10 cellular contexts compared by ENCODE assay signal in the genomic region with DNA sequence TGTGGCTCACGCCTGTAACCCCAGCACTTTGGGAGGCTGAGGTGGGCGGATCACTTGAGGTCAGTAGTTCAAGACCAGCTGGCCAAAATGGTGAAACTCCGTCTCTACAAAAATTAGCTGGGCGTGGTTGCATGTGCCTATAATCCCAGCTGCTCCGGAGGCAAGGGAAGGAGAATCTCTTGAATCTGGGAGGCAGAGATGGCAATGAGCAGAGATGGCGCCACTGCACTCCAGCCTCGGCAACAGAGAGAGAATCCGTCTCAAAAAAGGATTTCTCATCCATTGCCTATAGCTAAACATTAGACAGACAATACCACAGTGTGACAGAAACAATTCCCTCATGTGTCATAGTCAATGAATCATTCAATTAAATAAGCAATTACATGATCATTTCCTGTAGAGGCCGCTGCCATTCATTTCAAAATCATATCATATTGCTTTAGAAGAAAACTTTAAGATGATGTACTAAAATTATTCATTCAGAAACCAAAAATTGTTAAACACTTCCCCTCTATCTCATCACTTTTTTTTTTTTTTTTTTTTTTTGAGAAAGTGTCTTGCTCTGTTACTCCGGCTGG.
A peak's percentile ranks its signal among the peaks of the same experiment; 100 is the strongest.
DNase-seq lines count a peak whose midpoint lies in the region; ATAC-seq and TF ChIP-seq lines count a peak whose summit lies in the region.
"Had no signal": no experiment of that assay in that cellular context is flagged by ENCODE, and none has a peak within 500 bp of the region (broad histone marks: within the 10 kb centered on the region; RNA-seq: fewer than 3 reads in every experiment).

No MANE protein-coding gene starts in this region.

- no peaks in the 10 kb centered on the region for H3K9me2 ChIP-seq in PC-9 (ENCODE audit: insufficient read depth)

- no peaks in the 10 kb centered on the region for H3K36me3 Mint-ChIP-seq in MCF 10A (ENCODE audit: insufficient read depth, unreplicated experiment)

- no peak overlapping the region for H3K4me3 Mint-ChIP-seq in MCF 10A (ENCODE audit: unreplicated experiment)

- H3K36me3 ChIP-seq in breast epithelium (no peaks in the 10 kb centered on the region), PC-9 (ENCODE audit: low read depth) (peaks cover 4% of the 10 kb centered on the region)
- H3K36me3 ChIP-seq: thoracic aorta had no signal

- no TSS peak for BruUV-seq in MCF 10A (replicated peaks; lab: Mats Ljungman, UMichigan)
- BruUV-seq in PC-9 (replicated peaks; lab: Mats Ljungman, UMichigan): no TSS peak

- no peaks in the 10 kb centered on the region for H4K20me1 ChIP-seq in PC-9 (ENCODE audit: insufficient read depth)

- H3K4me3 ChIP-seq in breast epithelium (no peak overlapping the region), PC-9 (peak overlapping the region; percentile 35; the same call in 1 of the 2 replicates)
- H3K4me3 ChIP-seq: thoracic aorta had no signal

- peaks cover 54% of the 10 kb centered on the region for H3F3A ChIP-seq in PC-9 (ENCODE audit: insufficient read depth, low read depth)

- DNase-seq in MCF 10A (ENCODE audit: unreplicated experiment): peak; percentile 74
- DNase-seq in breast epithelium (ENCODE audit: low spot score in 2 of 2): no peak
- DNase-seq in PC-9: peak in 1 of 2 experiments; percentile 81
- DNase-seq in stromal cell of bone marrow (ENCODE audit: low read depth): peak; percentile 61
- no peak for DNase-seq in cortex of kidney (lab: John Stamatoyannopoulos, UW)
- DNase-seq in activated gamma-delta T cell (lab: John Stamatoyannopoulos, UW): no peak
- DNase-seq: kidney had no signal

- peak; percentile 92 for ATAC-seq in esophagus mucosa
- no peak for ATAC-seq in HG02642 (IDR thresholded peaks at IDR 0.05; ENCODE audit: poor library complexity, unreplicated experiment)

- H3K4me1 Mint-ChIP-seq in MCF 10A (ENCODE audit: insufficient read depth, unreplicated experiment): no peaks in the 10 kb centered on the region

- H3K27ac Mint-ChIP-seq in MCF 10A (ENCODE audit: low read depth, unreplicated experiment): no peak overlapping the region

- H3K4me2 ChIP-seq in PC-9: peak overlapping the region; percentile 80

- no peaks in the 10 kb centered on the region for H3K27me3 ChIP-seq in breast epithelium
- H3K27me3 ChIP-seq in PC-9 (ENCODE audit: insufficient read depth, low read depth): no peaks in the 10 kb centered on the region

- H3K9me3 ChIP-seq in breast epithelium: no peaks in the 10 kb centered on the region
- H3K9me3 ChIP-seq in PC-9 (ENCODE audit: insufficient read depth, low read depth): no peaks in the 10 kb centered on the region
- H3K9me3 ChIP-seq: thoracic aorta had no signal

- H3K27me3 Mint-ChIP-seq in MCF 10A (ENCODE audit: insufficient read depth, unreplicated experiment): no peaks in the 10 kb centered on the region

- H3K4me1 ChIP-seq in breast epithelium (no peaks in the 10 kb centered on the region), PC-9 (replicated peaks; ENCODE audit: insufficient read depth) (peaks cover 64% of the 10 kb centered on the region)

- no peak for TF ChIP-seq POLR2A in breast epithelium (IDR thresholded peaks at IDR 0.05)

- peak; percentile 19 for TF ChIP-seq CTCF in MCF 10A (IDR thresholded peaks at IDR 0.05; ENCODE audit: unreplicated experiment)
- TF ChIP-seq CTCF in breast epithelium (IDR thresholded peaks at IDR 0.05): no peak
- TF ChIP-seq CTCF in PC-9 (conservative IDR thresholded peaks at IDR 0.05): peak; percentile 44; the same call in 1 of the 2 replicates

- CTCF ChIA-PET in MCF 10A (lab: Yijun Ruan, JAX) (interaction anchor here (0.6 to 1.5 kb wide), 7 partner anchors 11 to 523 kb away, joined by 3 to 7 read pairs (median 4); no protein-coding TSS in a partner anchor), PC-9 (lab: Charles Lee) (interaction anchor here (0.7 to 0.9 kb wide), 4 partner anchors 29 to 213 kb away, joined by 3 to 10 read pairs (median 5); no protein-coding TSS in a partner anchor)

- no peaks in the 10 kb centered on the region for H3K9me3 Mint-ChIP-seq in MCF 10A (ENCODE audit: unreplicated experiment)

- intact Hi-C loops in MCF 10A (cut with micrococcal nuclease) (loop anchor here (1.0 to 10.0 kb wide), 2 partner anchors 74 to 214 kb away; no protein-coding TSS in a partner anchor), breast epithelium (cut with DNase I; ENCODE audit: low total_unique reads) (no loop called here), PC-9 (cut with micrococcal nuclease; ENCODE audit: unreplicated experiment) (loop anchor here (5.0 kb wide), 1 partner anchor 287 kb away; no protein-coding TSS in a partner anchor)

- peaks cover 45% of the 10 kb centered on the region for H3K79me2 ChIP-seq in PC-9 (ENCODE audit: low read depth)

- no peak overlapping the region for H3K27ac ChIP-seq in breast epithelium
- H3K27ac ChIP-seq in PC-9: peak overlapping the region; percentile 99
- H3K27ac ChIP-seq: thoracic aorta had no signal

- H2AFZ ChIP-seq in PC-9: no peak overlapping the region

- POLR2A ChIA-PET in MCF 10A (lab: Yijun Ruan, JAX) (interaction anchor here (1.0 to 1.7 kb wide), 4 partner anchors 13 to 68 kb away, joined by 3 to 10 read pairs (median 6); no protein-coding TSS in a partner anchor), PC-9 (lab: Charles Lee; ENCODE audit: unreplicated experiment) (interaction anchor here (0.5 to 1.0 kb wide), 3 partner anchors 31 to 489 kb away, joined by 4 to 17 read pairs (median 7); no protein-coding TSS in a partner anchor)

Comparison
In these comparisons a context has a peak if more than half of its experiments do, and no peak if none do; other contexts are left out.
1. DNase-seq: peak in MCF 10A (single experiment) and stromal cell of bone marrow (single experiment); none in breast epithelium (0 of 2), cortex of kidney (single experiment) and activated gamma-delta T cell (single experiment).
2. CTCF ChIP-seq: peak in MCF 10A (single experiment) and PC-9 (single experiment); none in breast epithelium (0 of 3).